Comparison of ENCODE assay signal across 12 cellular contexts in the genomic region with DNA sequence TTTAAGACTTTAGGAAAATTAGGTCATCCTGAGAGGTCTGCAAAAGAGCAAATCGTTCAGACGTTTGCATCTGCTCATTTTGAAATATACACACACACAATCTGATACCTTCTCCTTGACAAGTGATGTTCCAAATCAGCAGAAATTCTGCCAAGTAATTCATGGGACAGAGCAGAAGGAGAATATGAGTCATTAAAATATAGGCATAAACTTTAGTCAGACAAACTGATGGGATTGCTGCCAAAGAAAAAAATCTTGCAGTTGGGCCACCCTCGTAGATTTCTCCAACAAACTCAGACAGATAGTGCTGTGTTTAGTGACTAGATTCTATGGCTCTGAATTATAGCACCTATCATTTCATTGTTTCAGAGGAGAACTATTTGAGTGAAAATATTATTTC.
A peak's percentile ranks its signal among the peaks of the same experiment; 100 is the strongest.
DNase-seq lines count a peak whose midpoint lies in the region; ATAC-seq and TF ChIP-seq lines count a peak whose summit lies in the region.
"Had no signal": no experiment of that assay in that cellular context is flagged by ENCODE, and none has a peak within 500 bp of the region (broad histone marks: within the 10 kb centered on the region; RNA-seq: fewer than 3 reads in every experiment).

No MANE protein-coding gene starts in this region.

- H2AFZ ChIP-seq in mammary epithelial cell (ENCODE audit: low read depth, low read length) (no peak overlapping the region), smooth muscle cell (ENCODE audit: low read depth) (no peak overlapping the region)

- CTCF ChIA-PET in mammary epithelial cell (lab: Charles Lee; ENCODE audit: low non-redundant PET) = no interaction called here

- H3K4me1 ChIP-seq in mammary epithelial cell (ENCODE audit: insufficient read depth, low read length) (peaks cover 30% of the 10 kb centered on the region), left lung (peaks cover 0 to 7% of the 10 kb centered on the region in 2 donors), smooth muscle cell (ENCODE audit: low read depth) (no peaks in the 10 kb centered on the region)

- H3F3A ChIP-seq in smooth muscle cell (ENCODE audit: low read depth) = no peaks in the 10 kb centered on the region

- peak; percentile 46 for ATAC-seq in left lung
- ATAC-seq in GM21717 (IDR thresholded peaks at IDR 0.05; ENCODE audit: unreplicated experiment) = no peak
- no peak for ATAC-seq in GM21528 (IDR thresholded peaks at IDR 0.05; ENCODE audit: low FRiP score, unreplicated experiment)

- TF ChIP-seq CTCF in AG10803 (conservative IDR thresholded peaks at IDR 0.05; ENCODE audit: low read length) (no peak), LNCaP clone FGC (IDR thresholded peaks at IDR 0.05; ENCODE audit: control insufficient read depth, extremely low read depth, insufficient read depth) (no peak), mammary epithelial cell (conservative IDR thresholded peaks at IDR 0.05 in 1 of 2, IDR thresholded peaks at IDR 0.05 in 1 of 2; ENCODE audit: extremely low read depth in 1 of 2, insufficient read depth in 1 of 2, low read depth in 1 of 2, low read length in 2 of 2) (no peak), left lung (IDR thresholded peaks at IDR 0.05) (no peak), smooth muscle cell (IDR thresholded peaks at IDR 0.05; ENCODE audit: borderline replicate concordance, insufficient read depth, poor library complexity, severe bottlenecking) (no peak), GM13977 (IDR thresholded peaks at IDR 0.05; ENCODE audit: extremely low read depth, insufficient read depth, missing control alignments) (no peak)

- H3K4me2 ChIP-seq in mammary epithelial cell (ENCODE audit: insufficient read depth, low read depth, low read length) (peak overlapping the region; percentile 24), smooth muscle cell (no peak overlapping the region)

- 0% methylated on average over 3 of the region's 3 CpGs for WGBS in mammary epithelial cell (ENCODE audit: low coverage, missing lambda C conversion rate)
- WGBS in smooth muscle cell (ENCODE audit: low lambda C conversion rate) = 37% methylated on average over 3 of the region's 3 CpGs

- H3K27ac ChIP-seq in mammary epithelial cell (ENCODE audit: insufficient read depth, low read depth, low read length) = no peak overlapping the region
- H3K27ac ChIP-seq in left lung = peak overlapping the region in 1 of 2 donors; percentile 39
- no peak overlapping the region for H3K27ac ChIP-seq in smooth muscle cell (ENCODE audit: low read depth)
- H3K27ac ChIP-seq: vagina had no signal

- no peaks in the 10 kb centered on the region for H3K27me3 ChIP-seq in mammary epithelial cell (ENCODE audit: insufficient read depth, low read length)
- no peaks in the 10 kb centered on the region for H3K27me3 ChIP-seq in left lung
- no peaks in the 10 kb centered on the region for H3K27me3 ChIP-seq in smooth muscle cell (ENCODE audit: low read depth)
- H3K27me3 ChIP-seq: vagina had no signal

- H4K20me1 ChIP-seq in mammary epithelial cell (ENCODE audit: insufficient read depth, low read length) (no peaks in the 10 kb centered on the region), smooth muscle cell (ENCODE audit: low read depth) (no peaks in the 10 kb centered on the region)

- H3K4me3 ChIP-seq in AG10803 (ENCODE audit: low read length) = no peak overlapping the region
- no peak overlapping the region for H3K4me3 ChIP-seq in LNCaP clone FGC (ENCODE audit: low read depth, low read length)
- no peak overlapping the region for H3K4me3 ChIP-seq in mammary epithelial cell (replicated peaks in 1 of 3; ENCODE audit: insufficient read depth in 1 of 3, low read depth in 2 of 3, low read length in 3 of 3)
- H3K4me3 ChIP-seq in left lung = no peak overlapping the region
- H3K4me3 ChIP-seq in smooth muscle cell = no peak overlapping the region
- H3K4me3 ChIP-seq: vagina had no signal

- dilution Hi-C loops in mammary epithelial cell (cut with HindIII; ENCODE audit: low sequenced_read_pairs) = no loop called here

- H3K79me2 ChIP-seq in mammary epithelial cell (ENCODE audit: insufficient read depth, low read length) (no peaks in the 10 kb centered on the region), smooth muscle cell (ENCODE audit: low read depth) (no peaks in the 10 kb centered on the region)

- BruUV-seq in mammary epithelial cell (replicated peaks; lab: Mats Ljungman, UMichigan) = no TSS peak

- in situ Hi-C loops in mammary epithelial cell (cut with MboI; ENCODE audit: low sequenced_read_pairs in 2 of 2) (no loop called here), GM13977 (cut with MboI; ENCODE audit: low pct_unique_long_range_greater_than_20kb, low sequenced_read_pairs, unreplicated experiment) (no loop called here)

- H3K9me3 ChIP-seq in mammary epithelial cell (replicated peaks; ENCODE audit: insufficient read depth, low read length) = no peaks in the 10 kb centered on the region
- H3K9me3 ChIP-seq in left lung = no peaks in the 10 kb centered on the region
- no peaks in the 10 kb centered on the region for H3K9me3 ChIP-seq in smooth muscle cell (replicated peaks; ENCODE audit: low read depth)
- H3K9me3 ChIP-seq: vagina had no signal

- intact Hi-C loops in mammary epithelial cell (cut with micrococcal nuclease) (no loop called here), left lung (cut with DNase I) (no loop called here)

- no peaks in the 10 kb centered on the region for H3K36me3 ChIP-seq in mammary epithelial cell (ENCODE audit: insufficient read depth, low read length)
- H3K36me3 ChIP-seq in left lung = no peaks in the 10 kb centered on the region
- H3K36me3 ChIP-seq in smooth muscle cell (ENCODE audit: low read depth) = no peaks in the 10 kb centered on the region
- H3K36me3 ChIP-seq: vagina had no signal

- no peak overlapping the region for H3K9ac ChIP-seq in mammary epithelial cell (ENCODE audit: insufficient read depth, low read length)
- no peak overlapping the region for H3K9ac ChIP-seq in smooth muscle cell (ENCODE audit: low read depth)

- DNase-seq in AG10803 (ENCODE audit: low read depth) (peak; percentile 52), LNCaP clone FGC (ENCODE audit: low read depth) (peak; percentile 86), mammary epithelial cell (peak; percentile 80), left lung (no peak), smooth muscle cell (lab: John Stamatoyannopoulos, UW; ENCODE audit: unreplicated experiment) (no peak), GM13977 (ENCODE audit: low spot score) (no peak)
- DNase-seq: CD8-positive, alpha-beta memory T cell; KG1; NCI-H510A treated with DMSO at 0.1 percent for 48 hours had no signal

Comparison
In these comparisons a context has a peak if more than half of its experiments do, and no peak if none do; other contexts are left out.
1. DNase-seq: peak in AG10803 (single experiment), LNCaP clone FGC (single experiment) and mammary epithelial cell (single experiment); none in left lung (0 of 2), smooth muscle cell (single experiment) and GM13977 (single experiment).